8 cellular contexts compared by ENCODE assay signal in genomic region chr15:90401499-90401898, GRCh38. TPM values are rescaled to one million over a fixed set of nuclear protein-coding genes. Genes with fewer than 3 reads are reported as not detected.
DNase-seq lines count a peak whose midpoint lies in the region; ATAC-seq and TF ChIP-seq lines count a peak whose summit lies in the region.

No MANE protein-coding gene starts in this region.

- H3K27me3 ChIP-seq in adrenal gland, result no peaks in the 10 kb centered on the region
- no peaks in the 10 kb centered on the region for H3K27me3 ChIP-seq in mesenchymal stem cell (ENCODE audit: control insufficient read depth in 1 of 2, insufficient read depth in 1 of 2, low read length in 2 of 2)
- no peaks in the 10 kb centered on the region for H3K27me3 ChIP-seq in upper lobe of left lung

- H3K23ac ChIP-seq in mesenchymal stem cell (ENCODE audit: low read length in 2 of 2), result no peak overlapping the region

- TF ChIP-seq POLR2A in adrenal gland (IDR thresholded peaks at IDR 0.05) (no peak), upper lobe of left lung (IDR thresholded peaks at IDR 0.05) (no peak)

- H3K4me3 ChIP-seq in adrenal gland (peak overlapping the region in 1 of 4 donors; percentile 33), mesenchymal stem cell (ENCODE audit: insufficient read depth in 1 of 2, low read depth in 1 of 2, low read length in 2 of 2) (peak overlapping the region in 1 of 2 experiments; percentile 56), upper lobe of left lung (peak overlapping the region in 1 of 4 donors; percentile 9)

- no peaks in the 10 kb centered on the region for H3K9me3 Mint-ChIP-seq in activated naive CD4-positive, alpha-beta T cell treated with anti-CD3 and anti-CD28 coated beads for 36 hours

- H3K4me3 Mint-ChIP-seq in activated naive CD4-positive, alpha-beta T cell treated with anti-CD3 and anti-CD28 coated beads for 36 hours, result no peak overlapping the region

- intact Hi-C loops in activated naive CD4-positive, alpha-beta T cell treated with anti-CD3 and anti-CD28 coated beads for 36 hours (cut with micrococcal nuclease), result loop anchor here (5.0 kb wide), 2 partner anchors 276 to 299 kb away; partner anchors contain the start of gene IDH2
- intact Hi-C loops in adrenal gland (cut with DNase I), result no loop called here

- H3K4me1 ChIP-seq in adrenal gland (replicated peaks in 1 of 2) (peaks cover 38 to 78% of the 10 kb centered on the region in 2 donors), mesenchymal stem cell (ENCODE audit: control insufficient read depth, insufficient read depth, low read depth, low read length) (peaks cover 11% of the 10 kb centered on the region), upper lobe of left lung (peaks cover 57 to 84% (median 77%) of the 10 kb centered on the region in 4 donors)

- H3K4ac ChIP-seq in mesenchymal stem cell (ENCODE audit: low read depth in 1 of 2, low read length in 2 of 2), result peak overlapping the region in 1 of 2 experiments; percentile 16

- H3K27ac Mint-ChIP-seq in activated naive CD4-positive, alpha-beta T cell treated with anti-CD3 and anti-CD28 coated beads for 36 hours, result peak overlapping the region; percentile 62

- peaks cover 2% of the 10 kb centered on the region for H3K36me3 Mint-ChIP-seq in activated naive CD4-positive, alpha-beta T cell treated with anti-CD3 and anti-CD28 coated beads for 36 hours (ENCODE audit: low read depth)

- no peak overlapping the region for H3K4me2 ChIP-seq in mesenchymal stem cell (ENCODE audit: low read length, poor library complexity, severe bottlenecking)

- CTCF ChIA-PET in activated naive CD4-positive, alpha-beta T cell treated with anti-CD3 and anti-CD28 coated beads for 36 hours (lab: Charles Lee), result interaction anchor here (0.6 to 1.2 kb wide), 5 partner anchors 10 to 49 kb away, joined by 3 to 4 read pairs (median 3); no protein-coding TSS in a partner anchor

- no peaks in the 10 kb centered on the region for H3K27me3 Mint-ChIP-seq in activated naive CD4-positive, alpha-beta T cell treated with anti-CD3 and anti-CD28 coated beads for 36 hours (ENCODE audit: low read depth)

- H3K4me1 Mint-ChIP-seq in activated naive CD4-positive, alpha-beta T cell treated with anti-CD3 and anti-CD28 coated beads for 36 hours (ENCODE audit: low read depth), result peaks cover 63% of the 10 kb centered on the region

- H3K14ac ChIP-seq in mesenchymal stem cell (ENCODE audit: low read length in 2 of 2), result no peak overlapping the region

- TF ChIP-seq EP300 in upper lobe of left lung (IDR thresholded peaks at IDR 0.05), result no peak

- H2AFZ ChIP-seq in mesenchymal stem cell (ENCODE audit: low read depth, low read length), result no peak overlapping the region

- H3K9ac ChIP-seq in mesenchymal stem cell (ENCODE audit: low read length), result peak overlapping the region; percentile 93

- no peak overlapping the region for H2BK15ac ChIP-seq in mesenchymal stem cell (ENCODE audit: low read depth, poor library complexity, severe bottlenecking)

- no peak overlapping the region for H2BK12ac ChIP-seq in mesenchymal stem cell (ENCODE audit: low read length in 2 of 2)

- H4K91ac ChIP-seq in mesenchymal stem cell (ENCODE audit: low read length), result no peak overlapping the region

- no peak overlapping the region for H2BK5ac ChIP-seq in mesenchymal stem cell (ENCODE audit: low read depth, low read length, poor library complexity, severe bottlenecking)

- TF ChIP-seq CTCF in adrenal gland (IDR thresholded peaks at IDR 0.05), result no peak
- TF ChIP-seq CTCF in upper lobe of left lung (IDR thresholded peaks at IDR 0.05), result no peak

- ATAC-seq in upper lobe of left lung (ENCODE audit: low FRiP score in 2 of 2), result peak; percentile 23 to 58

- no peaks in the 10 kb centered on the region for H3K79me1 ChIP-seq in mesenchymal stem cell (replicated peaks; ENCODE audit: low read length, poor library complexity, severe bottlenecking)

- H3K9me3 ChIP-seq in adrenal gland (replicated peaks in 1 of 3) (no peaks in the 10 kb centered on the region), mesenchymal stem cell (ENCODE audit: control insufficient read depth, low read length) (no peaks in the 10 kb centered on the region), upper lobe of left lung (no peaks in the 10 kb centered on the region)

- WGBS in adrenal gland, 4 donors, result 2 to 27% (median 6%) methylated on average over 1 of the region's 1 CpG
- 40% methylated on average over 1 of the region's 1 CpG for WGBS in mesenchymal stem cell
- 15 to 17% methylated on average over 1 of the region's 1 CpG for WGBS in upper lobe of left lung, 2 donors

- H4K8ac ChIP-seq in mesenchymal stem cell (ENCODE audit: low read length), result no peak overlapping the region

- no peak overlapping the region for H2BK120ac ChIP-seq in mesenchymal stem cell (ENCODE audit: low read depth, low read length)

- no peak overlapping the region for H2AK5ac ChIP-seq in mesenchymal stem cell (ENCODE audit: low read length, severe bottlenecking)

- no peak overlapping the region for H3K18ac ChIP-seq in mesenchymal stem cell (ENCODE audit: low read depth in 1 of 2, low read length in 2 of 2)

- H3K36me3 ChIP-seq in adrenal gland (replicated peaks in 1 of 2) (no peaks in the 10 kb centered on the region), mesenchymal stem cell (ENCODE audit: control insufficient read depth in 1 of 2, insufficient read depth in 2 of 2, low read depth in 1 of 2, low read length in 2 of 2) (peaks cover 2 to 6% of the 10 kb centered on the region in 2 experiments), upper lobe of left lung (no peaks in the 10 kb centered on the region)

- no peak for DNase-seq in activated naive CD4-positive, alpha-beta T cell treated with anti-CD3 and anti-CD28 coated beads for 36 hours
- DNase-seq in activated naive CD4-positive, alpha-beta T cell treated with Interleukin-2 at 50 U/mL for 16 hours, result no peak
- DNase-seq in adrenal gland (no peak), mesenchymal stem cell (peak; percentile 31), upper lobe of left lung (no peak), COLO668 (lab: John Stamatoyannopoulos, UW; ENCODE audit: unreplicated experiment) (no peak), DMS79 (lab: John Stamatoyannopoulos, UW) (no peak)
- no peak for DNase-seq in activated CD8-positive, alpha-beta memory T cell treated with anti-CD3 and anti-CD28 coated beads for 24 hours

- H3K27ac ChIP-seq in adrenal gland (peak overlapping the region; percentile 70 to 92 (median 78)), mesenchymal stem cell (ENCODE audit: low read length, poor library complexity, severe bottlenecking) (peak overlapping the region; percentile 98), upper lobe of left lung (peak overlapping the region; percentile 88 to 93 (median 90))

RNA-seq across cellular contexts. Expression of gene IQGAP1, which starts 13.5 kb away (rescaled TPM):
- 100 to 1,000 TPM; 136 to 143 TPM for total RNA-seq in activated naive CD4-positive, alpha-beta T cell treated with anti-CD3 and anti-CD28 coated beads for 36 hours
- total RNA-seq in adrenal gland (100 to 1,000 TPM; 122 to 261 (median 162) TPM), upper lobe of left lung (100 to 1,000 TPM; 216 to 502 (median 344) TPM)
- polyA plus RNA-seq in adrenal gland, result 100 to 1,000 TPM in 1 of 3 donors, 10 to 100 TPM in 2; 34.3 to 195 (median 57.7) TPM
- 205 TPM for polyA plus RNA-seq in mesenchymal stem cell (2013, experiment 1 of 2)
- polyA plus RNA-seq in mesenchymal stem cell (2013, experiment 2 of 2), result 197 TPM

RNA-seq across cellular contexts. Expression of gene ZNF774, which starts 49.4 kb away (rescaled TPM):
- under 1 TPM; 0.84 to 0.95 TPM for total RNA-seq in activated naive CD4-positive, alpha-beta T cell treated with anti-CD3 and anti-CD28 coated beads for 36 hours
- total RNA-seq in adrenal gland (10 to 100 TPM in 2 of 8 donors, 1 to 10 TPM in 6; 3.3 to 21.4 (median 6.6) TPM), upper lobe of left lung (1 to 10 TPM in 5 of 6 donors, under 1 TPM in 1; 1.00 to 8.4 (median 3.4) TPM)
- 1 to 10 TPM; 1.0 to 5.7 (median 1.8) TPM for polyA plus RNA-seq in adrenal gland
- polyA plus RNA-seq in mesenchymal stem cell (2013, experiment 1 of 2), result 0.66 TPM
- 0.63 TPM for polyA plus RNA-seq in mesenchymal stem cell (2013, experiment 2 of 2)
